ENCODE assay signal across 8 cellular contexts in genomic region chr11:62841361-62842170, GRCh38.
DNase-seq lines count a peak whose midpoint lies in the region; ATAC-seq and FAIRE-seq lines count a peak whose summit lies in the region.

No MANE protein-coding gene starts in this region.

- ATAC-seq in GM19035 (IDR thresholded peaks at IDR 0.05; ENCODE audit: unreplicated experiment) (peak; percentile 61), HG03280 (IDR thresholded peaks at IDR 0.05; ENCODE audit: unreplicated experiment) (peak; percentile 49)

- FAIRE-seq in colon (lab: Jason Lieb, UNC) = peak; percentile 99

- DNase-seq in Ammon's horn (ENCODE audit: low spot score) (peak; percentile 95), NCI-H345 treated with DMSO at 0.1 percent for 48 hours (lab: John Stamatoyannopoulos, UW; ENCODE audit: unreplicated experiment) (peak; percentile 95), kidney tubule cell (ENCODE audit: low spot score) (peak; percentile 100)
- DNase-seq in activated CD4-positive, CD25-positive, alpha-beta regulatory T cell treated with anti-CD3 and anti-CD28 coated beads, Interleukin-2, amount 50 U/mL, for 72 hours = peak; percentile 80
- peak; percentile 51 to 70 for DNase-seq in stimulated activated CD4-positive, alpha-beta T cell treated with anti-CD3 and anti-CD28 coated beads, Interleukin-1b, Interleukin-23, amount 100 ng/mL, for 4 hours (ENCODE audit: low read depth in 2 of 2)

Comparison
In these comparisons a context has a peak if more than half of its experiments do, and no peak if none do; other contexts are left out.
1. Peak in every context shown above with its lines: DNase-seq and ATAC-seq.